ENCODE assay signal across 18 cellular contexts in the genomic region with DNA sequence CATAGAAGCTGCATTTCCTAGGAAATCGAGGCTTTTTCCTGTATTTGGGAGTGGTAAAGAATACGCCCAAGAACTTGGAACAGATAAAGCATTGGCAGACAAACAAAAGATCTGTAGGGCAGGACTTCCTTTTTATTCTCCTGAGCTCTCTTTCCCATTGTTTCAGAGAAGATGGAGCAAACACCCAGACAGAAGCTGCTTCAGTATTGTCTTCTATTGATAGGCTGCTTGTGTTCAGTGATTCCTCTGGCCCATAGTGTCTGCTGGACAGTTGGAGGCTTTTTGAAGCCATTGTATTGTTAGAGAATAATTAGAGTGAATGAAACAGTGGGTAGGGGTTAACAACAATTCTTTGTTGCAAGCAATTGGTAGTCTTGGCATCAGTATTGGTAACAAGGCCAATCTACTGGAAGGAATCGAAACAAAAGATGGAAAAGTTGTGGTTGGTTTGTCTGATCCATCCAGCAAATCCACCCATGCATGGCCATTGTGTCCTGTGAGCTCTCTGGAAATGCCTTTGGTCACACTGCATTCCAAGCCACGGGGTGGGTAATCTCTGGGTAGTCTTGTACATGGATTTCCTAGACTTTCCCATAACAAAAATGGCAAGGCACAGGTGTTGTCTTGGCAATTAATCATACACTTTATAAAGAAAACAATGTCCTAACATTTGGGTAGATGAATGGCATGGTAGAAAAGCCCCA.
DNase-seq lines count a peak whose midpoint lies in the region; ATAC-seq and TF ChIP-seq lines count a peak whose summit lies in the region.
"Had no signal": no experiment of that assay in that cellular context is flagged by ENCODE, and none has a peak within 500 bp of the region (broad histone marks: within the 10 kb centered on the region; RNA-seq: fewer than 3 reads in every experiment).

No MANE protein-coding gene starts in this region.

- no peak overlapping the region for H3K4me2 ChIP-seq in parathyroid adenoma (ENCODE audit: low read length)

- no peak for TF ChIP-seq EP300 in esophagus muscularis mucosa (IDR thresholded peaks at IDR 0.05)

- intact Hi-C loops in esophagus muscularis mucosa (cut with DNase I) (no loop called here), tibial artery (cut with DNase I; ENCODE audit: low total_unique reads) (loop anchor here (10.0 kb wide), 2 partner anchors 300 to 570 kb away; no protein-coding TSS in a partner anchor)

- H3K9ac ChIP-seq in parathyroid adenoma: no peak overlapping the region

- H3K27ac ChIP-seq in Peyer's patch: peak overlapping the region in 3 of 4 donors; percentile 13 to 84 (median 76)
- peak overlapping the region; percentile 82 to 87 (median 84) for H3K27ac ChIP-seq in esophagus muscularis mucosa (replicated peaks in 1 of 4)
- peak overlapping the region; percentile 58 for H3K27ac ChIP-seq in parathyroid adenoma
- peak overlapping the region; percentile 87 to 89 for H3K27ac ChIP-seq in tibial artery

- H2AFZ ChIP-seq in parathyroid adenoma: no peak overlapping the region

- H3K36me3 ChIP-seq in Peyer's patch (no peaks in the 10 kb centered on the region), esophagus muscularis mucosa (no peaks in the 10 kb centered on the region), parathyroid adenoma (ENCODE audit: control insufficient read depth, insufficient read depth, low read length) (no peaks in the 10 kb centered on the region), tibial artery (no peaks in the 10 kb centered on the region)

- no peak overlapping the region for H3K4me3 Mint-ChIP-seq in nephron progenitor cell
- H3K4me3 Mint-ChIP-seq: activated CD4-positive, alpha-beta memory T cell treated with anti-CD3 and anti-CD28 coated beads for 36 hours; CD4-positive, alpha-beta memory T cell; central memory CD8-positive, alpha-beta T cell; H9 had no signal

- H3K79me2 ChIP-seq in parathyroid adenoma: no peaks in the 10 kb centered on the region

- ATAC-seq in HG03280 (IDR thresholded peaks at IDR 0.05; ENCODE audit: unreplicated experiment) (no peak), GM21447 (IDR thresholded peaks at IDR 0.05; ENCODE audit: unreplicated experiment) (no peak), GM18519 (IDR thresholded peaks at IDR 0.05; ENCODE audit: low FRiP score, unreplicated experiment) (no peak)

- no peak for TF ChIP-seq CTCF in Peyer's patch (IDR thresholded peaks at IDR 0.05)
- no peak for TF ChIP-seq CTCF in esophagus muscularis mucosa (IDR thresholded peaks at IDR 0.05)
- no peak for TF ChIP-seq CTCF in parathyroid adenoma (IDR thresholded peaks at IDR 0.05)
- TF ChIP-seq CTCF in tibial artery (IDR thresholded peaks at IDR 0.05): no peak
- no peak for TF ChIP-seq CTCF in nephron progenitor cell (IDR thresholded peaks at IDR 0.05)

- TF ChIP-seq POLR2A in Peyer's patch (IDR thresholded peaks at IDR 0.05) (no peak), esophagus muscularis mucosa (IDR thresholded peaks at IDR 0.05; ENCODE audit: low read depth) (no peak)

- 54% methylated on average over 4 of the region's 4 CpGs for WGBS in esophagus muscularis mucosa

- H3K9me3 ChIP-seq in Peyer's patch (no peaks in the 10 kb centered on the region), esophagus muscularis mucosa (no peaks in the 10 kb centered on the region), parathyroid adenoma (ENCODE audit: control insufficient read depth, low read length) (no peaks in the 10 kb centered on the region), tibial artery (no peaks in the 10 kb centered on the region)

- H3K27me3 ChIP-seq in Peyer's patch (no peaks in the 10 kb centered on the region), esophagus muscularis mucosa (no peaks in the 10 kb centered on the region), parathyroid adenoma (ENCODE audit: control insufficient read depth, insufficient read depth, low read length) (no peaks in the 10 kb centered on the region), tibial artery (no peaks in the 10 kb centered on the region)

- peaks cover 2% of the 10 kb centered on the region for H3K9me3 Mint-ChIP-seq in nephron progenitor cell
- H3K9me3 Mint-ChIP-seq: activated CD4-positive, alpha-beta memory T cell treated with anti-CD3 and anti-CD28 coated beads for 36 hours; CD4-positive, alpha-beta memory T cell; central memory CD8-positive, alpha-beta T cell; H9 had no signal

- H3K4me1 ChIP-seq in Peyer's patch (peaks cover 0 to 84% (median 5%) of the 10 kb centered on the region in 4 donors), esophagus muscularis mucosa (peaks cover 67 to 85% (median 80%) of the 10 kb centered on the region in 4 donors), parathyroid adenoma (no peaks in the 10 kb centered on the region), tibial artery (peaks cover 0 to 60% (median 48%) of the 10 kb centered on the region in 4 donors)

- no peak for DNase-seq in Peyer's patch
- DNase-seq in esophagus muscularis mucosa (ENCODE audit: extremely low spot score): no peak
- no peak for DNase-seq in tibial artery
- no peak for DNase-seq in nephron progenitor cell
- DNase-seq: activated CD4-positive, alpha-beta memory T cell treated with anti-CD3 and anti-CD28 coated beads for 36 hours; activated gamma-delta T cell; CD4-positive, alpha-beta memory T cell; GDM1; H9; islet precursor cell; NCI-H226; nucleus accumbens; RPMI8226 had no signal

- H3K4me1 Mint-ChIP-seq in nephron progenitor cell: peaks cover 91% of the 10 kb centered on the region
- H3K4me1 Mint-ChIP-seq: central memory CD8-positive, alpha-beta T cell had no signal

- H3K27ac Mint-ChIP-seq in nephron progenitor cell: no peak overlapping the region
- H3K27ac Mint-ChIP-seq: activated CD4-positive, alpha-beta memory T cell treated with anti-CD3 and anti-CD28 coated beads for 36 hours had no signal

- no peaks in the 10 kb centered on the region for H3K27me3 Mint-ChIP-seq in nephron progenitor cell (ENCODE audit: low read depth, poor library complexity)
- H3K27me3 Mint-ChIP-seq: activated CD4-positive, alpha-beta memory T cell treated with anti-CD3 and anti-CD28 coated beads for 36 hours; CD4-positive, alpha-beta memory T cell; central memory CD8-positive, alpha-beta T cell had no signal

- peaks cover 2% of the 10 kb centered on the region for H3K36me3 Mint-ChIP-seq in nephron progenitor cell (ENCODE audit: low read depth)
- H3K36me3 Mint-ChIP-seq: activated CD4-positive, alpha-beta memory T cell treated with anti-CD3 and anti-CD28 coated beads for 36 hours; CD4-positive, alpha-beta memory T cell had no signal

- no peak overlapping the region for H3K4me3 ChIP-seq in Peyer's patch
- no peak overlapping the region for H3K4me3 ChIP-seq in esophagus muscularis mucosa
- no peak overlapping the region for H3K4me3 ChIP-seq in parathyroid adenoma (ENCODE audit: low read depth, low read length)
- no peak overlapping the region for H3K4me3 ChIP-seq in tibial artery
